Comparison of ENCODE assay signal across 14 cellular contexts in the genomic region with DNA sequence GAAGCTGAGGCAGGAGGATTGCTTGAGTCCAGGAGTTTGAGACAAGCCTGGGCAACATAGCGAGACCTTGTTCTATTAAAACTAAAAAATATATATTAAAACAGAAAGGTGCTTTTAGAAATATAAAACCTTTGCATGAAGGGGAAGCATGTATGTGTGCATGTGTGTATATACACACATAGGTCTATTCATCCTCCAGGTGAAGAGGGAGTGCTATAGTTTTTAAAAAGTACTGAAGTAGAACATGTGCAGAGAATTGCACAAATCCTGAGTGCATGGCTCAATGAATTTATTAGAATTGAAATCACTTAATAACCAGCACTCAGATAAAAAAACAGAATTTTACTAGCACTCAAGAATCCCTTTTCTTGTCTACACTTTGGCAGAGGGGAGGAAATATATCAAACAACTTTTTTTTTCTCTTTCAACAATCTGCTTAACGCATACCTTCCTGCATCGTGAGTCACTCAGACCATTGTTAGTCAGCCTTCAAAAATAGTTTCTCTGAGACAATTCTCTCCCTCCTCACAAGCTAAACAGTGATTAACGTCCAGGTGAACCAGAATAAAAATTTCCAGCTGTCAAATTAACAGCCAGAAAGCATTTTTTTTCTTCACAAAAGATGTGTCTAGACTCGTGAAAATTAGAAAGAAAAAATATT.
DNase-seq lines count a peak whose midpoint lies in the region; ATAC-seq, FAIRE-seq and TF ChIP-seq lines count a peak whose summit lies in the region.
"Had no signal": no experiment of that assay in that cellular context is flagged by ENCODE, and none has a peak within 500 bp of the region (broad histone marks: within the 10 kb centered on the region; RNA-seq: fewer than 3 reads in every experiment).

No MANE protein-coding gene starts in this region.

- no peaks in the 10 kb centered on the region for H3K4me1 Mint-ChIP-seq in stimulated activated naive B cell treated with anti-CD40 and anti-IgM and Interleukin-4, amounts not matched to agents 10 μg/mL and 1 μg/mL and 100 μg/mL, for 72 hours

- no peaks in the 10 kb centered on the region for H3K9me3 Mint-ChIP-seq in stimulated activated naive B cell treated with anti-CD40 and anti-IgM and Interleukin-4, amounts not matched to agents 10 μg/mL and 1 μg/mL and 100 μg/mL, for 72 hours

- FAIRE-seq in H54 (lab: Jason Lieb, UNC) = peak; percentile 90

- intact Hi-C loops in posterior cingulate gyrus (cut with DNase I) = no loop called here

- DNase-seq in AG08396 (ENCODE audit: low spot score) (peak; percentile 42), H54 (ENCODE audit: insufficient read length, low spot score) (peak; percentile 16), iPS-NIHi11 (ENCODE audit: low spot score) (peak; percentile 15), SKM-1 (lab: John Stamatoyannopoulos, UW; ENCODE audit: unreplicated experiment) (no peak), posterior cingulate gyrus (no peak)
- DNase-seq in stimulated activated naive B cell treated with anti-CD40 and anti-IgM and Interleukin-4, amounts not matched to agents 10 μg/mL and 1 μg/mL and 100 μg/mL, for 72 hours = no peak
- DNase-seq: activated CD4-positive, alpha-beta T cell treated with anti-CD3 and anti-CD28 coated beads, Interleukin-2, amount 50 U/mL, for 4 hours; anterior cingulate cortex; erythroblast; stimulated activated CD4-positive, alpha-beta T cell treated with anti-CD3 and anti-CD28 coated beads, Interleukin-4, amount 100 ng/mL, for 1 hour; substantia nigra had no signal

- no peak overlapping the region for H3K27ac Mint-ChIP-seq in stimulated activated naive B cell treated with anti-CD40 and anti-IgM and Interleukin-4, amounts not matched to agents 10 μg/mL and 1 μg/mL and 100 μg/mL, for 72 hours
- H3K27ac Mint-ChIP-seq: IgD-negative memory B cell had no signal

- no peak for TF ChIP-seq POLR2A in H54 (IDR thresholded peaks at IDR 0.05; ENCODE audit: low read depth, low read length)

- H3K27me3 Mint-ChIP-seq in stimulated activated naive B cell treated with anti-CD40 and anti-IgM and Interleukin-4, amounts not matched to agents 10 μg/mL and 1 μg/mL and 100 μg/mL, for 72 hours = peaks cover 20 to 28% of the 10 kb centered on the region in 2 donors

- H3K4me3 Mint-ChIP-seq in stimulated activated naive B cell treated with anti-CD40 and anti-IgM and Interleukin-4, amounts not matched to agents 10 μg/mL and 1 μg/mL and 100 μg/mL, for 72 hours = no peak overlapping the region
- H3K4me3 Mint-ChIP-seq: IgD-negative memory B cell had no signal

- peaks cover 0 to 4% of the 10 kb centered on the region in 2 donors for H3K36me3 Mint-ChIP-seq in stimulated activated naive B cell treated with anti-CD40 and anti-IgM and Interleukin-4, amounts not matched to agents 10 μg/mL and 1 μg/mL and 100 μg/mL, for 72 hours

- ATAC-seq in SK-N-SH treated with all-trans-retinoic acid at 6 μM for 48 hours = peak; percentile 96
- ATAC-seq in HG03571 (IDR thresholded peaks at IDR 0.05; ENCODE audit: unreplicated experiment) = no peak
- no peak for ATAC-seq in stimulated activated naive B cell treated with anti-CD40 and anti-IgM and Interleukin-4, amounts not matched to agents 10 μg/mL and 1 μg/mL and 100 μg/mL, for 72 hours (replicated peaks)

TF ChIP-seq in SK-N-SH treated with all-trans-retinoic acid at 6 μM for 48 hours, 23 proteins besides CTCF, POLR2A, EP300 and RAD21:
- TF ChIP-seq, protein P1, sequence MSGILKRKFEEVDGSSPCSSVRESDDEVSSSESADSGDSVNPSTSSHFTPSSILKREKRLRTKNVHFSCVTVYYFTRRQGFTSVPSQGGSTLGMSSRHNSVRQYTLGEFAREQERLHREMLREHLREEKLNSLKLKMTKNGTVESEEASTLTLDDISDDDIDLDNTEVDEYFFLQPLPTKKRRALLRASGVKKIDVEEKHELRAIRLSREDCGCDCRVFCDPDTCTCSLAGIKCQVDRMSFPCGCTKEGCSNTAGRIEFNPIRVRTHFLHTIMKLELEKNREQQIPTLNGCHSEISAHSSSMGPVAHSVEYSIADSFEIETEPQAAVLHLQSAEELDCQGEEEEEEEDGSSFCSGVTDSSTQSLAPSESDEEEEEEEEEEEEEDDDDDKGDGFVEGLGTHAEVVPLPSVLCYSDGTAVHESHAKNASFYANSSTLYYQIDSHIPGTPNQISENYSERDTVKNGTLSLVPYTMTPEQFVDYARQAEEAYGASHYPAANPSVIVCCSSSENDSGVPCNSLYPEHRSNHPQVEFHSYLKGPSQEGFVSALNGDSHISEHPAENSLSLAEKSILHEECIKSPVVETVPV (CRISPR knock-in tag; IDR thresholded peaks at IDR 0.05) = no peak
- TF ChIP-seq ISL1 (CRISPR knock-in tag; IDR thresholded peaks at IDR 0.05) = peak; percentile 79
TF ChIP-seq in SK-N-SH treated with all-trans-retinoic acid at 6 μM for 48 hours: peak in this region for 1.

Comparison
In these comparisons a context has a peak if more than half of its experiments do, and no peak if none do; other contexts are left out.
1. DNase-seq: peak in AG08396 (single experiment), H54 (single experiment) and iPS-NIHi11 (single experiment); none in SKM-1 (single experiment), stimulated activated naive B cell treated with anti-CD40 and anti-IgM and Interleukin-4, amounts not matched to agents 10 μg/mL and 1 μg/mL and 100 μg/mL, for 72 hours (single experiment) and posterior cingulate gyrus (0 of 10).